ENCODE assay signal across 9 cellular contexts in the genomic region with DNA sequence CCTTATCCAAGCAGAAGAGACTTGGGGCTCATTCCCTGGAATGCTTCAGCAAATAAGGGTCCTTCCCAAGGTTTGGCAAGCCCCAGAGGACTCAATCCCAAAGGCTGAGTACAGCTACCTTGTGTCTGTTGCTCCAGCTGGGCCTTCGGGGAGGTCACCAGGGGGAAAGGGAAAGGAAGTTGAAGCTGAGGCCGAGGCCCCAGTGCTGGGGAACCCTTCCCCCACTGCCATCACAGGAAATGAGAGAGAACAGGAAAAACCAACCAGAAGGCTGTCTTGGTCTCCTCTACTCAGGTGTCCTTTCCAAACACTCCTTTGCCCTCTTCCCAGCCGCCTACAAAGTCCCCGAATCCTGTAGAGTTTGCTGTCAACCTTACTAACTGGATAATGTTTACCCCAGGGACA. TPM values are rescaled to one million over a fixed set of nuclear protein-coding genes. Genes with fewer than 3 reads are reported as not detected.
A peak's percentile ranks its signal among the peaks of the same experiment; 100 is the strongest.
DNase-seq lines count a peak whose midpoint lies in the region; ATAC-seq and TF ChIP-seq lines count a peak whose summit lies in the region.
"Had no signal": no experiment of that assay in that cellular context is flagged by ENCODE, and none has a peak within 500 bp of the region (broad histone marks: within the 10 kb centered on the region; RNA-seq: fewer than 3 reads in every experiment).

No MANE protein-coding gene starts in this region.

- peaks cover 38% of the 10 kb centered on the region for H3K36me3 ChIP-seq in skeletal muscle satellite cell (ENCODE audit: insufficient read depth, low read length)
- H3K36me3 ChIP-seq: ovary had no signal

- DNase-seq in AG04450 (ENCODE audit: low read depth, low spot score) (no peak), foreskin keratinocyte (no peak), NCI-H1436 (lab: John Stamatoyannopoulos, UW) (no peak)
- peak; percentile 21 for DNase-seq in activated CD4-positive, alpha-beta T cell treated with anti-CD3 and anti-CD28 coated beads, Interleukin-2, amount 50 U/mL, for 1 hour

- peak overlapping the region; percentile 68 for H3K9ac ChIP-seq in skeletal muscle satellite cell (ENCODE audit: low read depth, low read length)

- no peaks in the 10 kb centered on the region for H3K27me3 ChIP-seq in AG04450 (ENCODE audit: control insufficient read depth, insufficient read depth, low read length)
- no peaks in the 10 kb centered on the region for H3K27me3 ChIP-seq in foreskin keratinocyte
- no peaks in the 10 kb centered on the region for H3K27me3 ChIP-seq in skeletal muscle satellite cell (ENCODE audit: control insufficient read depth, insufficient read depth, low read length)
- H3K27me3 ChIP-seq: ovary had no signal

- ATAC-seq in GM18873 (IDR thresholded peaks at IDR 0.05; ENCODE audit: low FRiP score, unreplicated experiment) (peak; percentile 20), HG03457 (IDR thresholded peaks at IDR 0.05; ENCODE audit: unreplicated experiment) (peak; percentile 4), foreskin keratinocyte (no peak), GM21360 (IDR thresholded peaks at IDR 0.05; ENCODE audit: unreplicated experiment) (no peak)

- H3K27ac ChIP-seq in AG04450 (ENCODE audit: low read depth, low read length), result peak overlapping the region; percentile 94
- peak overlapping the region; percentile 51 for H3K27ac ChIP-seq in foreskin keratinocyte

- CTCF ChIA-PET in AG04450 (lab: Charles Lee), result interaction anchor here (0.6 to 3.3 kb wide), 3 partner anchors 19 to 144 kb away, joined by 3 to 12 read pairs (median 4); no protein-coding TSS in a partner anchor

- peak overlapping the region; percentile 44 for H3K4me3 ChIP-seq in AG04450 (ENCODE audit: low read depth, low read length)
- H3K4me3 ChIP-seq in skeletal muscle satellite cell (ENCODE audit: low read length), result peak overlapping the region; percentile 55
- H3K4me3 ChIP-seq: ovary had no signal

- H3K9me3 ChIP-seq in AG04450 (ENCODE audit: control insufficient read depth, insufficient read depth, low read length) (no peaks in the 10 kb centered on the region; the same call in 1 of the 2 replicates), skeletal muscle satellite cell (replicated peaks; ENCODE audit: low read length) (no peaks in the 10 kb centered on the region)
- H3K9me3 ChIP-seq: ovary had no signal

- H3K4me1 ChIP-seq in foreskin keratinocyte (peaks cover 62% of the 10 kb centered on the region), skeletal muscle satellite cell (ENCODE audit: control insufficient read depth, insufficient read depth, low read length) (peaks cover 63% of the 10 kb centered on the region)

- no peak for TF ChIP-seq CTCF in AG04450 (IDR thresholded peaks at IDR 0.05; ENCODE audit: low read depth, low read length)
- TF ChIP-seq CTCF in foreskin keratinocyte (conservative IDR thresholded peaks at IDR 0.05), result no peak

- peak overlapping the region; percentile 77 for H3K4me2 ChIP-seq in skeletal muscle satellite cell (ENCODE audit: low read length)

- POLR2A ChIA-PET in AG04450 (lab: Yijun Ruan, JAX), result interaction anchor here (1.2 to 2.3 kb wide), 5 partner anchors 16 to 45 kb away, joined by 5 to 9 read pairs (median 7); a partner anchor contains a TSS

RNA-seq across cellular contexts. Expression of a gene that starts 5.7 kb away (rescaled TPM):
- polyA plus RNA-seq in AG04450 (2011; rRNA removed), result 5.9 and 6.8 TPM in 2 replicates
- 12.4 and 17.8 TPM in 2 replicates for polyA minus RNA-seq in AG04450 (2011; rRNA and poly(A)+ RNA removed)
- total RNA-seq in foreskin keratinocyte, result 9.6 and 16.1 TPM in 2 replicates
- polyA plus RNA-seq in foreskin keratinocyte, result 6.4 and 10.2 TPM in 2 replicates
- 2.3 and 6.3 TPM in 2 replicates for total RNA-seq in skeletal muscle satellite cell (2012; rRNA removed)

RNA-seq across cellular contexts. Expression of a gene that starts 40.2 kb away (rescaled TPM):
- 1.6 and 2.8 TPM in 2 replicates for polyA plus RNA-seq in AG04450 (2011; rRNA removed)
- polyA minus RNA-seq in AG04450 (2011; rRNA and poly(A)+ RNA removed), result 3.0 and 4.2 TPM in 2 replicates
- total RNA-seq in foreskin keratinocyte, result 1.4 TPM in 2 replicates
- polyA plus RNA-seq in foreskin keratinocyte, result 0.80 and 1.3 TPM in 2 replicates
- total RNA-seq in skeletal muscle satellite cell (2012; rRNA removed), result 2.8 and 3.5 TPM in 2 replicates

RNA-seq across cellular contexts. Expression of a gene that starts 40.3 kb away (rescaled TPM):
- polyA plus RNA-seq in AG04450 (2011; rRNA removed) (43.7 and 47.6 TPM in 2 replicates), foreskin keratinocyte (29.6 and 29.9 TPM in 2 replicates)
- 45.7 and 60.5 TPM in 2 replicates for polyA minus RNA-seq in AG04450 (2011; rRNA and poly(A)+ RNA removed)
- 45.5 and 49.8 TPM in 2 replicates for total RNA-seq in foreskin keratinocyte
- total RNA-seq in skeletal muscle satellite cell (2012; rRNA removed), result 25.6 and 29.3 TPM in 2 replicates

RNA-seq across cellular contexts. Expression of a gene that starts 44.7 kb away (rescaled TPM):
- 0.02 TPM in 1 of 2 replicates, not detected in the other for polyA plus RNA-seq in AG04450 (2011; rRNA removed)
- polyA minus RNA-seq in AG04450 (2011; rRNA and poly(A)+ RNA removed), result 0.05 TPM in 1 of 2 replicates, not detected in the other
- not detected in 2 replicates for total RNA-seq in foreskin keratinocyte
- polyA plus RNA-seq in foreskin keratinocyte, result not detected in 2 replicates
- total RNA-seq in skeletal muscle satellite cell (2012; rRNA removed), result 0.25 and 5.7 TPM in 2 replicates

Comparison
In these comparisons a context has a peak if more than half of its experiments do, and no peak if none do; other contexts are left out.
1. ATAC-seq: peak in GM18873 (single experiment) and HG03457 (single experiment); none in foreskin keratinocyte (single experiment) and GM21360 (single experiment).